In genomic region chr13:28441533-28441928, GRCh38 we compare ENCODE assay signal across 21 cellular contexts. TPM values are rescaled to one million over a fixed set of nuclear protein-coding genes. Genes with fewer than 3 reads are reported as not detected.
DNase-seq lines count a peak whose midpoint lies in the region; ATAC-seq lines count a peak whose summit lies in the region.
"Had no signal": no experiment of that assay in that cellular context is flagged by ENCODE, and none has a peak within 500 bp of the region (broad histone marks: within the 10 kb centered on the region; RNA-seq: fewer than 3 reads in every experiment).

No MANE protein-coding gene starts in this region.

- peaks cover 32% of the 10 kb centered on the region for H3K9me3 ChIP-seq in BLaER1
- H3K9me3 ChIP-seq in HUES64 (ENCODE audit: insufficient read depth, low read depth, low read length): peaks cover 7% of the 10 kb centered on the region; the same call in 1 of the 2 replicates
- H3K9me3 ChIP-seq: A549, HAP-1 had no signal

- H3K9me3 Mint-ChIP-seq in activated T-helper 1 cell treated with anti-CD3 and anti-CD28 coated beads, Interleukin-12 subunit alpha, Interleukin-12 subunit beta, Interleukin-2, Interleukin-4 antibody, amounts not matched to agents 30 ng/mL and 10 ng/mL and 1 ng/mL, durations not matched to agents 14 hours and 24 hours and 36 hours: peaks cover 5% of the 10 kb centered on the region
- H3K9me3 Mint-ChIP-seq in stimulated activated naive B cell treated with anti-CD40 and anti-IgM and Interleukin-4, amounts not matched to agents 10 μg/mL and 1 μg/mL and 100 μg/mL, for 72 hours: peaks cover 5 to 6% of the 10 kb centered on the region in 2 donors

- peak overlapping the region; percentile 63 for H3K27ac Mint-ChIP-seq in activated T-helper 1 cell treated with anti-CD3 and anti-CD28 coated beads, Interleukin-12 subunit alpha, Interleukin-12 subunit beta, Interleukin-2, Interleukin-4 antibody, amounts not matched to agents 30 ng/mL and 10 ng/mL and 1 ng/mL, durations not matched to agents 14 hours and 24 hours and 36 hours
- H3K27ac Mint-ChIP-seq in stimulated activated naive B cell treated with anti-CD40 and anti-IgM and Interleukin-4, amounts not matched to agents 10 μg/mL and 1 μg/mL and 100 μg/mL, for 72 hours: peak overlapping the region; percentile 43
- H3K27ac Mint-ChIP-seq: CD14-positive monocyte; CD4-positive, alpha-beta memory T cell had no signal

- H3K27me3 ChIP-seq in BLaER1: no peaks in the 10 kb centered on the region
- H3K27me3 ChIP-seq in HUES64 (ENCODE audit: insufficient read depth, low read length): no peaks in the 10 kb centered on the region

- H3K4me3 ChIP-seq in BLaER1 (peak overlapping the region; percentile 31; the same call in 1 of the 2 replicates), HUES64 (ENCODE audit: low read length) (no peak overlapping the region)
- H3K4me3 ChIP-seq: A549, GM12878, HAP-1 had no signal

- intact Hi-C loops in activated T-helper 1 cell treated with anti-CD3 and anti-CD28 coated beads, Interleukin-12 subunit alpha, Interleukin-12 subunit beta, Interleukin-2, Interleukin-4 antibody, amounts not matched to agents 30 ng/mL and 10 ng/mL and 1 ng/mL, durations not matched to agents 14 hours and 24 hours and 36 hours (cut with micrococcal nuclease): no loop called here

- H3K4me1 ChIP-seq in BLaER1: peaks cover 56% of the 10 kb centered on the region
- peaks cover 41% of the 10 kb centered on the region for H3K4me1 ChIP-seq in HUES64 (ENCODE audit: insufficient read depth, low read length)
- H3K4me1 ChIP-seq: A549 had no signal

- H3K36me3 Mint-ChIP-seq in activated T-helper 1 cell treated with anti-CD3 and anti-CD28 coated beads, Interleukin-12 subunit alpha, Interleukin-12 subunit beta, Interleukin-2, Interleukin-4 antibody, amounts not matched to agents 30 ng/mL and 10 ng/mL and 1 ng/mL, durations not matched to agents 14 hours and 24 hours and 36 hours (ENCODE audit: low read depth): peaks cover 7% of the 10 kb centered on the region
- H3K36me3 Mint-ChIP-seq in stimulated activated naive B cell treated with anti-CD40 and anti-IgM and Interleukin-4, amounts not matched to agents 10 μg/mL and 1 μg/mL and 100 μg/mL, for 72 hours: peaks cover 6 to 38% of the 10 kb centered on the region in 2 donors
- H3K36me3 Mint-ChIP-seq: CD14-positive monocyte; CD4-positive, alpha-beta memory T cell had no signal

- H3K36me3 ChIP-seq in BLaER1: peaks cover 70% of the 10 kb centered on the region
- H3K36me3 ChIP-seq in HUES64 (ENCODE audit: insufficient read depth, low read length): peaks cover 21% of the 10 kb centered on the region
- H3K36me3 ChIP-seq: HAP-1 had no signal

- peak overlapping the region; percentile 62 for H3K27ac ChIP-seq in BLaER1
- H3K27ac ChIP-seq in HUES64 (ENCODE audit: low read depth, low read length): peak overlapping the region; percentile 93; the same call in 1 of the 2 replicates
- H3K27ac ChIP-seq: 22Rv1, A549, HL-60 had no signal

- no peaks in the 10 kb centered on the region for H4K20me1 ChIP-seq in BLaER1

- DNase-seq in activated T-helper 1 cell treated with anti-CD3 and anti-CD28 coated beads, Interleukin-12 subunit alpha, Interleukin-12 subunit beta, Interleukin-2, Interleukin-4 antibody, amounts not matched to agents 30 ng/mL and 10 ng/mL and 1 ng/mL, durations not matched to agents 14 hours and 24 hours and 36 hours (ENCODE audit: low spot score): no peak
- DNase-seq in stimulated activated naive B cell treated with anti-CD40 and anti-IgM and Interleukin-4, amounts not matched to agents 10 μg/mL and 1 μg/mL and 100 μg/mL, for 72 hours: no peak
- DNase-seq in KG1 (lab: John Stamatoyannopoulos, UW): no peak
- no peak for DNase-seq in iPS-NIHi11 (ENCODE audit: low spot score)
- DNase-seq: AML-193; Calu3; CD4-positive, alpha-beta memory T cell; DMS79 treated with DMSO at 0.1 percent for 48 hours; EL; IMR-90; KBM-7 had no signal

- no peaks in the 10 kb centered on the region for H3K4me1 Mint-ChIP-seq in activated T-helper 1 cell treated with anti-CD3 and anti-CD28 coated beads, Interleukin-12 subunit alpha, Interleukin-12 subunit beta, Interleukin-2, Interleukin-4 antibody, amounts not matched to agents 30 ng/mL and 10 ng/mL and 1 ng/mL, durations not matched to agents 14 hours and 24 hours and 36 hours (ENCODE audit: low read depth)
- H3K4me1 Mint-ChIP-seq in stimulated activated naive B cell treated with anti-CD40 and anti-IgM and Interleukin-4, amounts not matched to agents 10 μg/mL and 1 μg/mL and 100 μg/mL, for 72 hours: no peaks in the 10 kb centered on the region
- H3K4me1 Mint-ChIP-seq: CD14-positive monocyte; CD4-positive, alpha-beta memory T cell had no signal

- no peak for ATAC-seq in stimulated activated naive B cell treated with anti-CD40 and anti-IgM and Interleukin-4, amounts not matched to agents 10 μg/mL and 1 μg/mL and 100 μg/mL, for 72 hours (replicated peaks)
- no peak for ATAC-seq in HG03045 (IDR thresholded peaks at IDR 0.05; ENCODE audit: unreplicated experiment)
- ATAC-seq: A549, GM12878 had no signal

- peak overlapping the region; percentile 68 for H3K4me2 ChIP-seq in BLaER1
- H3K4me2 ChIP-seq: A549 had no signal

- H3K9ac ChIP-seq in BLaER1 (no peak overlapping the region), HUES64 (ENCODE audit: low read depth, low read length) (no peak overlapping the region)

- peaks cover 4% of the 10 kb centered on the region for H3K27me3 Mint-ChIP-seq in activated T-helper 1 cell treated with anti-CD3 and anti-CD28 coated beads, Interleukin-12 subunit alpha, Interleukin-12 subunit beta, Interleukin-2, Interleukin-4 antibody, amounts not matched to agents 30 ng/mL and 10 ng/mL and 1 ng/mL, durations not matched to agents 14 hours and 24 hours and 36 hours (ENCODE audit: insufficient read depth)
- H3K27me3 Mint-ChIP-seq in stimulated activated naive B cell treated with anti-CD40 and anti-IgM and Interleukin-4, amounts not matched to agents 10 μg/mL and 1 μg/mL and 100 μg/mL, for 72 hours: peaks cover 0 to 9% of the 10 kb centered on the region in 2 donors

- no peak overlapping the region for H3K4me3 Mint-ChIP-seq in activated T-helper 1 cell treated with anti-CD3 and anti-CD28 coated beads, Interleukin-12 subunit alpha, Interleukin-12 subunit beta, Interleukin-2, Interleukin-4 antibody, amounts not matched to agents 30 ng/mL and 10 ng/mL and 1 ng/mL, durations not matched to agents 14 hours and 24 hours and 36 hours
- H3K4me3 Mint-ChIP-seq in stimulated activated naive B cell treated with anti-CD40 and anti-IgM and Interleukin-4, amounts not matched to agents 10 μg/mL and 1 μg/mL and 100 μg/mL, for 72 hours: no peak overlapping the region
- H3K4me3 Mint-ChIP-seq: CD14-positive monocyte; CD4-positive, alpha-beta memory T cell had no signal

RNA-seq across cellular contexts. Expression of gene FLT1, which starts 53.4 kb away (rescaled TPM):
- polyA plus RNA-seq in HUES64 (2013, experiment 1 of 2): 40.7 TPM
- 34.1 TPM for polyA plus RNA-seq in HUES64 (2013, experiment 2 of 2)
- total RNA-seq in activated T-helper 1 cell treated with anti-CD3 and anti-CD28 coated beads, Interleukin-12 subunit alpha, Interleukin-12 subunit beta, Interleukin-2, Interleukin-4 antibody, amounts not matched to agents 30 ng/mL and 10 ng/mL and 1 ng/mL, durations not matched to agents 14 hours and 24 hours and 36 hours: 45.6 and 46.3 TPM in 2 replicates
- total RNA-seq: Calu3, G401 had no signal
- polyA plus RNA-seq: A549, CD14-positive monocyte had no signal
